ENCODE assay signal across 38 cellular contexts in genomic region chr11:128910583-128910982, GRCh38. TPM values are rescaled to one million over a fixed set of nuclear protein-coding genes. Genes with fewer than 3 reads are reported as not detected.
"Had no signal": no experiment of that assay in that cellular context is flagged by ENCODE, and none has a peak within 500 bp of the region (broad histone marks: within the 10 kb centered on the region; RNA-seq: fewer than 3 reads in every experiment).

No MANE protein-coding gene starts in this region.

- FAIRE-seq: TTC549 had no signal

- H3K9me3 ChIP-seq: ascending aorta, body of pancreas, breast epithelium had no signal

- H3K9me3 Mint-ChIP-seq: activated B cell treated with CpG ODN at 0.5 μM for 24 hours; activated CD4-positive, alpha-beta memory T cell treated with anti-CD3 and anti-CD28 coated beads, Interleukin-2, amount 10 ng/mL, durations not matched to agents 7 days and 5 days; activated CD4-positive, alpha-beta T cell treated with anti-CD3 and anti-CD28 coated beads, Interleukin-2, amount 10 ng/mL, durations not matched to agents 7 days and 5 days; activated naive CD4-positive, alpha-beta T cell treated with anti-CD3 and anti-CD28 coated beads, Interleukin-2, amount 10 ng/mL, durations not matched to agents 7 days and 5 days; activated naive CD4-positive, alpha-beta T cell treated with anti-CD3 and anti-CD28 coated beads, Interleukin-2, amount 50 U/mL, for 24 hours; activated naive CD8-positive, alpha-beta T cell treated with anti-CD3 and anti-CD28 coated beads, Interleukin-2, amount 10 ng/mL, durations not matched to agents 7 days and 5 days; activated naive CD8-positive, alpha-beta T cell treated with anti-CD3 and anti-CD28 coated beads, Interleukin-2, amount 50 U/mL, for 24 hours; activated T-cell treated with anti-CD3 and anti-CD28 coated beads, Interleukin-2, amount 50 U/mL, for 24 hours; activated T-helper 2 cell treated with anti-CD3 and anti-CD28 coated beads, Interferon-gamma antibody, Interleukin-2, Interleukin-4, amounts not matched to agents 10 μg/mL and 5 μg/mL and 100 μg/mL, durations not matched to agents 14 hours and 24 hours and 36 hours; T-helper 1 cell treated with Interleukin-12 subunit alpha and Interleukin-12 subunit beta and Interleukin-4 antibody, amounts not matched to agents 30 μg/mL and 1 μg/mL, for 36 hours; T-helper 2 cell treated with Interferon-gamma antibody and Interleukin-4, amounts not matched to agents 5 μg/mL and 100 μg/mL, for 36 hours had no signal

- H3K4me3 Mint-ChIP-seq: activated B cell treated with CpG ODN at 0.5 μM for 24 hours; activated CD4-positive, alpha-beta memory T cell treated with anti-CD3 and anti-CD28 coated beads, Interleukin-2, amount 10 ng/mL, durations not matched to agents 7 days and 5 days; activated CD4-positive, alpha-beta T cell treated with anti-CD3 and anti-CD28 coated beads for 36 hours; activated CD4-positive, alpha-beta T cell treated with anti-CD3 and anti-CD28 coated beads, Interleukin-2, amount 10 ng/mL, durations not matched to agents 7 days and 5 days; activated CD8-positive, alpha-beta memory T cell treated with anti-CD3 and anti-CD28 coated beads, Interleukin-2, amount 10 ng/mL, durations not matched to agents 7 days and 5 days; activated CD8-positive, alpha-beta T cell treated with anti-CD3 and anti-CD28 coated beads, Interleukin-2, amount 10 ng/mL, durations not matched to agents 7 days and 5 days; activated naive CD4-positive, alpha-beta T cell treated with anti-CD3 and anti-CD28 coated beads, Interleukin-2, amount 10 ng/mL, durations not matched to agents 7 days and 5 days; activated naive CD4-positive, alpha-beta T cell treated with anti-CD3 and anti-CD28 coated beads, Interleukin-2, amount 50 U/mL, for 24 hours; activated naive CD8-positive, alpha-beta T cell; activated naive CD8-positive, alpha-beta T cell treated with anti-CD3 and anti-CD28 coated beads, Interleukin-2, amount 10 ng/mL, durations not matched to agents 7 days and 5 days; activated naive CD8-positive, alpha-beta T cell treated with anti-CD3 and anti-CD28 coated beads, Interleukin-2, amount 50 U/mL, for 24 hours; activated T-cell treated with anti-CD3 and anti-CD28 coated beads, Interleukin-2, amount 50 U/mL, for 24 hours; T-helper 1 cell treated with Interleukin-12 subunit alpha and Interleukin-12 subunit beta and Interleukin-4 antibody, amounts not matched to agents 30 μg/mL and 1 μg/mL, for 36 hours; T-helper 2 cell treated with Interferon-gamma antibody and Interleukin-4, amounts not matched to agents 5 μg/mL and 100 μg/mL, for 36 hours had no signal

- ATAC-seq: activated CD4-positive, alpha-beta T cell treated with anti-CD3 and anti-CD28 coated beads for 36 hours; activated CD8-positive, alpha-beta memory T cell treated with anti-CD3 and anti-CD28 coated beads, Interleukin-2, amount 10 ng/mL, durations not matched to agents 7 days and 5 days; activated CD8-positive, alpha-beta T cell treated with anti-CD3 and anti-CD28 coated beads, Interleukin-2, amount 10 ng/mL, durations not matched to agents 7 days and 5 days; activated naive CD8-positive, alpha-beta T cell treated with anti-CD3 and anti-CD28 coated beads, Interleukin-2, amount 50 U/mL, for 24 hours; body of pancreas had no signal

- H3K36me3 ChIP-seq: ascending aorta, brain microvascular endothelial cell, breast epithelium had no signal

- H3K27me3 ChIP-seq: ascending aorta, body of pancreas, brain microvascular endothelial cell had no signal

- DNase-seq: activated B cell treated with CpG ODN at 0.5 μM for 24 hours; activated CD4-positive, alpha-beta memory T cell treated with anti-CD3 and anti-CD28 coated beads, Interleukin-2, amount 10 ng/mL, durations not matched to agents 7 days and 5 days; activated CD4-positive, alpha-beta T cell treated with anti-CD3 and anti-CD28 coated beads for 1 hour; activated CD4-positive, alpha-beta T cell treated with anti-CD3 and anti-CD28 coated beads for 36 hours; activated CD4-positive, alpha-beta T cell treated with anti-CD3 and anti-CD28 coated beads for 48 hours; activated CD4-positive, alpha-beta T cell treated with anti-CD3 and anti-CD28 coated beads, Interleukin-2, amount 10 ng/mL, durations not matched to agents 7 days and 5 days; activated CD4-positive, alpha-beta T cell treated with anti-CD3 and anti-CD28 coated beads, Interleukin-2, amount 50 U/mL, for 48 hours; activated CD8-positive, alpha-beta memory T cell treated with anti-CD3 and anti-CD28 coated beads for 24 hours; activated CD8-positive, alpha-beta memory T cell treated with anti-CD3 and anti-CD28 coated beads, Interleukin-2, amount 10 ng/mL, durations not matched to agents 7 days and 5 days; activated CD8-positive, alpha-beta memory T cell treated with anti-CD3 and anti-CD28 coated beads, Interleukin-2, amount 50 U/mL, for 48 hours; activated CD8-positive, alpha-beta T cell treated with anti-CD3 and anti-CD28 coated beads, Interleukin-2, amount 10 ng/mL, durations not matched to agents 7 days and 5 days; activated effector memory CD4-positive, alpha-beta T cell treated with Interleukin-2 at 50 U/mL for 16 hours; activated gamma-delta T cell; activated naive CD4-positive, alpha-beta T cell treated with anti-CD3 and anti-CD28 coated beads, Interleukin-2, amount 10 ng/mL, durations not matched to agents 7 days and 5 days; activated naive CD4-positive, alpha-beta T cell treated with Interleukin-2 at 50 U/mL for 16 hours; activated naive CD8-positive, alpha-beta T cell treated with anti-CD3 and anti-CD28 coated beads, Interleukin-2, amount 10 ng/mL, durations not matched to agents 7 days and 5 days; activated naive CD8-positive, alpha-beta T cell treated with anti-CD3 and anti-CD28 coated beads, Interleukin-2, amount 50 U/mL, for 24 hours; activated T-cell treated with anti-CD3 and anti-CD28 coated beads, Interleukin-2, amount 50 U/mL, for 24 hours; activated T-cell treated with anti-CD3 and anti-CD28 coated beads, Interleukin-2, amount 50 U/mL, for 48 hours; amygdala; anterior cingulate cortex; body of pancreas; brain microvascular endothelial cell; central memory CD4-positive, alpha-beta T cell; T-helper 1 cell; T-helper 2 cell; T-helper 9 cell had no signal

- H3K36me3 Mint-ChIP-seq: activated CD8-positive, alpha-beta memory T cell treated with anti-CD3 and anti-CD28 coated beads, Interleukin-2, amount 10 ng/mL, durations not matched to agents 7 days and 5 days; activated naive CD4-positive, alpha-beta T cell treated with anti-CD3 and anti-CD28 coated beads, Interleukin-2, amount 10 ng/mL, durations not matched to agents 7 days and 5 days; activated naive CD4-positive, alpha-beta T cell treated with anti-CD3 and anti-CD28 coated beads, Interleukin-2, amount 50 U/mL, for 24 hours; activated naive CD8-positive, alpha-beta T cell; activated naive CD8-positive, alpha-beta T cell treated with anti-CD3 and anti-CD28 coated beads, Interleukin-2, amount 10 ng/mL, durations not matched to agents 7 days and 5 days had no signal

- H3K27ac Mint-ChIP-seq: activated B cell treated with CpG ODN at 0.5 μM for 24 hours; activated CD4-positive, alpha-beta memory T cell treated with anti-CD3 and anti-CD28 coated beads, Interleukin-2, amount 10 ng/mL, durations not matched to agents 7 days and 5 days; activated CD4-positive, alpha-beta T cell treated with anti-CD3 and anti-CD28 coated beads for 36 hours; activated CD4-positive, alpha-beta T cell treated with anti-CD3 and anti-CD28 coated beads, Interleukin-2, amount 10 ng/mL, durations not matched to agents 7 days and 5 days; activated CD8-positive, alpha-beta memory T cell treated with anti-CD3 and anti-CD28 coated beads, Interleukin-2, amount 10 ng/mL, durations not matched to agents 7 days and 5 days; activated CD8-positive, alpha-beta T cell treated with anti-CD3 and anti-CD28 coated beads, Interleukin-2, amount 10 ng/mL, durations not matched to agents 7 days and 5 days; activated naive CD4-positive, alpha-beta T cell treated with anti-CD3 and anti-CD28 coated beads, Interleukin-2, amount 10 ng/mL, durations not matched to agents 7 days and 5 days; activated naive CD4-positive, alpha-beta T cell treated with anti-CD3 and anti-CD28 coated beads, Interleukin-2, amount 50 U/mL, for 24 hours; activated naive CD8-positive, alpha-beta T cell; activated naive CD8-positive, alpha-beta T cell treated with anti-CD3 and anti-CD28 coated beads, Interleukin-2, amount 10 ng/mL, durations not matched to agents 7 days and 5 days; activated naive CD8-positive, alpha-beta T cell treated with anti-CD3 and anti-CD28 coated beads, Interleukin-2, amount 50 U/mL, for 24 hours; activated T-cell treated with anti-CD3 and anti-CD28 coated beads, Interleukin-2, amount 50 U/mL, for 24 hours; activated T-helper 2 cell treated with anti-CD3 and anti-CD28 coated beads, Interferon-gamma antibody, Interleukin-2, Interleukin-4, amounts not matched to agents 10 μg/mL and 5 μg/mL and 100 μg/mL, durations not matched to agents 14 hours and 24 hours and 36 hours; T-helper 1 cell treated with Interleukin-12 subunit alpha and Interleukin-12 subunit beta and Interleukin-4 antibody, amounts not matched to agents 30 μg/mL and 1 μg/mL, for 36 hours; T-helper 2 cell treated with Interferon-gamma antibody and Interleukin-4, amounts not matched to agents 5 μg/mL and 100 μg/mL, for 36 hours had no signal

- H3K27ac ChIP-seq: ascending aorta, body of pancreas, brain microvascular endothelial cell, breast epithelium, VCaP had no signal

- H3K4me3 ChIP-seq: ascending aorta, body of pancreas, breast epithelium had no signal

RNA-seq across cellular contexts. Expression of gene KCNJ5, which starts 19.4 kb away (rescaled TPM):
- total RNA-seq: activated B cell treated with CpG ODN at 0.5 μM for 24 hours; activated CD4-positive, alpha-beta memory T cell treated with anti-CD3 and anti-CD28 coated beads, Interleukin-2, amount 10 ng/mL, durations not matched to agents 7 days and 5 days; activated CD4-positive, alpha-beta T cell treated with anti-CD3 and anti-CD28 coated beads for 36 hours; activated CD4-positive, alpha-beta T cell treated with anti-CD3 and anti-CD28 coated beads, Interleukin-2, amount 10 ng/mL, durations not matched to agents 7 days and 5 days; activated CD8-positive, alpha-beta memory T cell treated with anti-CD3 and anti-CD28 coated beads, Interleukin-2, amount 10 ng/mL, durations not matched to agents 7 days and 5 days; activated CD8-positive, alpha-beta T cell treated with anti-CD3 and anti-CD28 coated beads, Interleukin-2, amount 10 ng/mL, durations not matched to agents 7 days and 5 days; activated T-helper 2 cell treated with anti-CD3 and anti-CD28 coated beads, Interferon-gamma antibody, Interleukin-2, Interleukin-4, amounts not matched to agents 10 μg/mL and 5 μg/mL and 100 μg/mL, durations not matched to agents 14 hours and 24 hours and 36 hours had no signal

RNA-seq across cellular contexts. Expression of gene TP53AIP1, which starts 32.1 kb away (rescaled TPM):
- total RNA-seq: activated B cell treated with CpG ODN at 0.5 μM for 24 hours; activated CD4-positive, alpha-beta memory T cell treated with anti-CD3 and anti-CD28 coated beads, Interleukin-2, amount 10 ng/mL, durations not matched to agents 7 days and 5 days; activated CD4-positive, alpha-beta T cell treated with anti-CD3 and anti-CD28 coated beads for 36 hours; activated CD4-positive, alpha-beta T cell treated with anti-CD3 and anti-CD28 coated beads, Interleukin-2, amount 10 ng/mL, durations not matched to agents 7 days and 5 days; activated CD8-positive, alpha-beta memory T cell treated with anti-CD3 and anti-CD28 coated beads, Interleukin-2, amount 10 ng/mL, durations not matched to agents 7 days and 5 days; activated CD8-positive, alpha-beta T cell treated with anti-CD3 and anti-CD28 coated beads, Interleukin-2, amount 10 ng/mL, durations not matched to agents 7 days and 5 days; activated naive CD8-positive, alpha-beta T cell treated with anti-CD3 and anti-CD28 coated beads, Interleukin-2, amount 10 ng/mL, durations not matched to agents 7 days and 5 days; activated T-helper 2 cell treated with anti-CD3 and anti-CD28 coated beads, Interferon-gamma antibody, Interleukin-2, Interleukin-4, amounts not matched to agents 10 μg/mL and 5 μg/mL and 100 μg/mL, durations not matched to agents 14 hours and 24 hours and 36 hours; ascending aorta; body of pancreas; cardiac septum had no signal

RNA-seq across cellular contexts. Expression of gene KCNJ1, which starts 43.5 kb away (rescaled TPM):
- total RNA-seq: activated B cell treated with CpG ODN at 0.5 μM for 24 hours; activated CD4-positive, alpha-beta memory T cell treated with anti-CD3 and anti-CD28 coated beads, Interleukin-2, amount 10 ng/mL, durations not matched to agents 7 days and 5 days; activated CD4-positive, alpha-beta T cell treated with anti-CD3 and anti-CD28 coated beads for 36 hours; activated CD4-positive, alpha-beta T cell treated with anti-CD3 and anti-CD28 coated beads, Interleukin-2, amount 10 ng/mL, durations not matched to agents 7 days and 5 days; activated CD8-positive, alpha-beta memory T cell treated with anti-CD3 and anti-CD28 coated beads, Interleukin-2, amount 10 ng/mL, durations not matched to agents 7 days and 5 days; activated CD8-positive, alpha-beta T cell treated with anti-CD3 and anti-CD28 coated beads, Interleukin-2, amount 10 ng/mL, durations not matched to agents 7 days and 5 days; activated T-helper 2 cell treated with anti-CD3 and anti-CD28 coated beads, Interferon-gamma antibody, Interleukin-2, Interleukin-4, amounts not matched to agents 10 μg/mL and 5 μg/mL and 100 μg/mL, durations not matched to agents 14 hours and 24 hours and 36 hours; ascending aorta; body of pancreas; cardiac septum; cerebellum had no signal
